In genomic region chr12:52581481-52581880, GRCh38 we compare ENCODE assay signal across 1 cellular context.
TF ChIP-seq lines count a peak whose summit lies in the region.

No MANE protein-coding gene starts in this region.

TF ChIP-seq in IMR-90, 13 proteins besides CTCF, POLR2A, EP300 and RAD21:
- TF ChIP-seq MXI1 (IDR thresholded peaks at IDR 0.05; ENCODE audit: borderline replicate concordance, low read depth, low read length) (no peak), NFE2L2 (IDR thresholded peaks at IDR 0.05; ENCODE audit: low read depth, low read length) (no peak)
